In genomic region chr10:80173441-80173840, GRCh38 we compare ENCODE assay signal across 16 cellular contexts. TPM values are rescaled to one million over a fixed set of nuclear protein-coding genes. Genes with fewer than 3 reads are reported as not detected.
DNase-seq lines count a peak whose midpoint lies in the region; ATAC-seq, FAIRE-seq and TF ChIP-seq lines count a peak whose summit lies in the region.
"Had no signal": no experiment of that assay in that cellular context is flagged by ENCODE, and none has a peak within 500 bp of the region (broad histone marks: within the 10 kb centered on the region; RNA-seq: fewer than 3 reads in every experiment).

No MANE protein-coding gene starts in this region.

- TF ChIP-seq CTCF in heart right ventricle (IDR thresholded peaks at IDR 0.05) (no peak), K562 (IDR thresholded peaks at IDR 0.05 in 2 of 3, conservative IDR thresholded peaks at IDR 0.05 in 1 of 3; ENCODE audit: insufficient read depth in 2 of 3, low read depth in 1 of 3, low read length in 3 of 3) (no peak)

- H3K27me3 ChIP-seq in heart right ventricle (no peaks in the 10 kb centered on the region), K562 (ENCODE audit: control insufficient read depth in 2 of 2, insufficient read depth in 2 of 2, low read length in 2 of 2) (no peaks in the 10 kb centered on the region)
- H3K27me3 ChIP-seq: MG63 had no signal

- no peak for TF ChIP-seq RAD21 in K562 (CRISPR knock-in tag; conservative IDR thresholded peaks at IDR 0.05 in 1 of 2, IDR thresholded peaks at IDR 0.05 in 1 of 2)

- H3K79me2 ChIP-seq in K562 (ENCODE audit: control insufficient read depth, insufficient read depth, low read length): peaks cover 25% of the 10 kb centered on the region; the same call in 2 of the 3 replicates

- ATAC-seq in Right ventricle myocardium inferior: no peak
- ATAC-seq in heart right ventricle: no peak
- no peak for ATAC-seq in K562
- ATAC-seq in GM21723 (IDR thresholded peaks at IDR 0.05; ENCODE audit: unreplicated experiment): no peak
- ATAC-seq: GM12878 had no signal

- H2AFZ ChIP-seq in K562 (ENCODE audit: low read depth, low read length): no peak overlapping the region

- peaks cover 8% of the 10 kb centered on the region; the same call in 1 of the 2 replicates for H4K20me1 ChIP-seq in K562 (replicated peaks; ENCODE audit: control insufficient read depth, insufficient read depth, low read length)

- TF ChIP-seq POLR2A in K562 (conservative IDR thresholded peaks at IDR 0.05): no peak

- no peak for TF ChIP-seq EP300 in K562 (IDR thresholded peaks at IDR 0.05; ENCODE audit: low read length)

- H3K4me1 ChIP-seq in heart right ventricle (peaks cover 24 to 83% (median 69%) of the 10 kb centered on the region in 9 donors), K562 (replicated peaks in 1 of 2; ENCODE audit: control insufficient read depth in 2 of 2, insufficient read depth in 2 of 2, low read length in 2 of 2) (peaks cover 0 to 9% of the 10 kb centered on the region in 2 experiments; a peak in 1 of 5 replicates)

- POLR2A ChIA-PET in K562 (lab: Yijun Ruan, JAX): interaction anchor here (1.8 kb wide), 1 partner anchor 14 kb away, joined by 6 read pairs; no protein-coding TSS in a partner anchor

- no peak overlapping the region for H3K4me3 ChIP-seq in heart right ventricle
- no peak overlapping the region for H3K4me3 ChIP-seq in K562
- H3K4me3 ChIP-seq: GM12878, MG63, thoracic aorta had no signal

- 62 to 69% methylated on average over 6 of the region's 6 CpGs for WGBS in heart right ventricle, 2 donors
- 78% methylated on average over 6 of the region's 6 CpGs for WGBS in K562 (ENCODE audit: insufficient coverage, low coverage, missing lambda C conversion rate)

- CTCF ChIA-PET in K562 (lab: Yijun Ruan, JAX; ENCODE audit: low intra/inter-chr PET ratio): no interaction called here

- intact Hi-C loops in Right ventricle myocardium inferior (cut with DNase I): no loop called here
- intact Hi-C loops in heart right ventricle (cut with DNase I): no loop called here
- intact Hi-C loops in K562 (cut with micrococcal nuclease): no loop called here

- H3K4me2 ChIP-seq in K562 (ENCODE audit: insufficient read depth, low read length): no peak overlapping the region

- H3K36me3 ChIP-seq in heart right ventricle: peaks cover 0 to 66% (median 8%) of the 10 kb centered on the region in 9 donors
- H3K36me3 ChIP-seq in K562 (ENCODE audit: control insufficient read depth, insufficient read depth, low read length): peaks cover 56% of the 10 kb centered on the region

- BruUV-seq in K562 (replicated peaks; lab: Mats Ljungman, UMichigan): no TSS peak

- H3K9ac ChIP-seq in K562 (ENCODE audit: insufficient read depth in 1 of 2, low read depth in 2 of 2, low read length in 2 of 2): no peak overlapping the region; a peak in 1 of 4 replicates

- FAIRE-seq in K562 (lab: Jason Lieb, UNC): no peak
- FAIRE-seq: colon, GM12878, HTR-8/SVneo had no signal

- H3K9me3 ChIP-seq in heart right ventricle: no peaks in the 10 kb centered on the region
- H3K9me3 ChIP-seq in K562 (replicated peaks; ENCODE audit: control insufficient read depth, insufficient read depth, low read depth, low read length): no peaks in the 10 kb centered on the region
- H3K9me3 ChIP-seq: MG63, thoracic aorta had no signal

- in situ Hi-C loops in K562 (cut with MboI): no loop called here

- DNase-seq in Right ventricle myocardium inferior (ENCODE audit: missing footprints) (peak; percentile 46), heart right ventricle (no peak), NCI-H2107 treated with DMSO at 0.1 percent for 48 hours (lab: John Stamatoyannopoulos, UW; ENCODE audit: unreplicated experiment) (peak; percentile 77), K562 (ENCODE audit: extremely low read depth in 1 of 4, low spot score in 3 of 4) (no peak), NK-92 (lab: John Stamatoyannopoulos, UW; ENCODE audit: unreplicated experiment) (no peak), medulla oblongata (ENCODE audit: extremely low spot score) (no peak)
- no peak for DNase-seq in activated CD4-positive, alpha-beta T cell treated with anti-CD3 and anti-CD28 coated beads, Interleukin-2, amount 50 U/mL, for 1 hour
- DNase-seq: activated CD8-positive, alpha-beta memory T cell treated with anti-CD3 and anti-CD28 coated beads, Interleukin-2, amount 50 U/mL, for 48 hours; MG63; stimulated activated CD4-positive, alpha-beta T cell treated with anti-CD3 and anti-CD28 coated beads, Interleukin-15, amount 100 ng/mL, for 24 hours had no signal

- peaks cover 3% of the 10 kb centered on the region for H3K9me1 ChIP-seq in K562 (ENCODE audit: control insufficient read depth, insufficient read depth, low read length)

- H3K27ac ChIP-seq in heart right ventricle: peak overlapping the region in 1 of 10 donors; percentile 25
- H3K27ac ChIP-seq in K562 (ENCODE audit: extremely low read depth, low read depth, low read length): no peak overlapping the region
- H3K27ac ChIP-seq: thoracic aorta had no signal

TF ChIP-seq in K562, 482 proteins besides CTCF, POLR2A, EP300 and RAD21:
- TF ChIP-seq NFIC (IDR thresholded peaks at IDR 0.05) (peak; percentile 43; the same call in 1 of the 2 replicates), CAMTA2 (CRISPR knock-in tag; conservative IDR thresholded peaks at IDR 0.05) (no peak), XRCC5 (IDR thresholded peaks at IDR 0.05; ENCODE audit: low read depth, low read length) (0 out of 2 replicates have a peak, but pooled peaks have one; percentile 32)

RNA-seq across cellular contexts. Expression of gene ANXA11, which starts 31.9 kb away (rescaled TPM):
- 420 TPM for total RNA-seq in Right ventricle myocardium inferior
- 100 to 1,000 TPM; 338 to 558 (median 422) TPM for total RNA-seq in heart right ventricle
- 1,000 to 10,000 TPM in 1 of 2 donors, 100 to 1,000 TPM in 1; 160 to 1,089 TPM for polyA plus RNA-seq in heart right ventricle
- total RNA-seq in K562 (2011; cell fraction: chromatin; rRNA removed; ENCODE audit: low replicate concordance): 76.5 and 119 TPM in 2 replicates
- 60.7 and 61.5 TPM in 2 replicates for total RNA-seq in K562 (2011; cell fraction: nucleolus; rRNA removed)
- total RNA-seq in K562 (2011; cell fraction: nucleoplasm; rRNA removed): 69.1 and 105 TPM in 2 replicates
- 109 and 153 TPM in 2 replicates for total RNA-seq in K562 (2014; rRNA removed)
- total RNA-seq in K562 (2014; rRNA removed; fragmentation: Illumina TruSeq; extraction: Trizol): 107 and 116 TPM in 2 replicates
- total RNA-seq in K562 (2015; rRNA removed; fragmentation: Illumina TruSeq; extraction: Trizol): 148 and 173 TPM in 2 replicates
- 182 and 201 TPM in 2 replicates for total RNA-seq in K562 (2021)
- polyA plus RNA-seq in K562 (2011; rRNA removed): 110 and 146 TPM in 2 replicates
- 75.9 and 170 TPM in 2 replicates for polyA plus RNA-seq in K562 (2011; cell fraction: cytosol; rRNA removed)
- 61.3 and 66.0 TPM in 2 replicates for polyA plus RNA-seq in K562 (2011; cell fraction: nucleus; rRNA removed)
- 265 and 356 TPM in 2 replicates for polyA plus RNA-seq in K562 (2012)
- 212 and 243 TPM in 2 replicates for polyA plus RNA-seq in K562 (2014; fragmentation: Illumina TruSeq; extraction: Trizol)
- 10 to 100 TPM; 43.6 to 70.0 TPM for polyA plus RNA-seq in K562 (2014; fragmentation: Nextera tagmentation; extraction: Ambion mirVana)
- 95.7 and 97.6 TPM in 2 replicates for polyA plus RNA-seq in K562 (2014; rRNA removed)
- 62.3 and 65.3 TPM in 2 replicates for polyA minus RNA-seq in K562 (2011; rRNA and poly(A)+ RNA removed)
- polyA minus RNA-seq in K562 (2011; cell fraction: cytosol; rRNA and poly(A)+ RNA removed): 86.2 and 98.5 TPM in 2 replicates
- 25.7 and 32.5 TPM in 2 replicates for polyA minus RNA-seq in K562 (2011; cell fraction: nucleus; rRNA and poly(A)+ RNA removed)

RNA-seq across cellular contexts. Expression of gene PLAC9, which starts 40.9 kb away (rescaled TPM):
- total RNA-seq in Right ventricle myocardium inferior (45.2 TPM), heart right ventricle (10 to 100 TPM; 16.8 to 41.7 (median 26.8) TPM), K562 (2014; rRNA removed) (not detected in 2 replicates), K562 (2014; rRNA removed; fragmentation: Illumina TruSeq; extraction: Trizol) (not detected in 2 replicates), K562 (2015; rRNA removed; fragmentation: Illumina TruSeq; extraction: Trizol) (not detected in 2 replicates), K562 (2021) (not detected in 2 replicates)
- polyA plus RNA-seq in heart right ventricle (100 to 1,000 TPM in 1 of 2 donors, 10 to 100 TPM in 1; 63.7 to 129 TPM), K562 (2011; rRNA removed) (not detected in 2 replicates), K562 (2014; fragmentation: Illumina TruSeq; extraction: Trizol) (not detected in 2 replicates), K562 (2014; fragmentation: Nextera tagmentation; extraction: Ambion mirVana) (not detected), K562 (2014; rRNA removed) (not detected in 2 replicates)
- not detected in 2 replicates for total RNA-seq in K562 (2011; cell fraction: chromatin; rRNA removed; ENCODE audit: low replicate concordance)
- not detected in 2 replicates for total RNA-seq in K562 (2011; cell fraction: nucleolus; rRNA removed)
- total RNA-seq in K562 (2011; cell fraction: nucleoplasm; rRNA removed): not detected in 2 replicates
- not detected in 2 replicates for polyA plus RNA-seq in K562 (2011; cell fraction: cytosol; rRNA removed)
- polyA plus RNA-seq in K562 (2011; cell fraction: nucleus; rRNA removed): not detected in 2 replicates
- 0.20 TPM in 1 of 2 replicates, not detected in the other for polyA plus RNA-seq in K562 (2012)
- polyA minus RNA-seq in K562 (2011; rRNA and poly(A)+ RNA removed): not detected in 2 replicates
- polyA minus RNA-seq in K562 (2011; cell fraction: cytosol; rRNA and poly(A)+ RNA removed): not detected in 2 replicates
- not detected in 2 replicates for polyA minus RNA-seq in K562 (2011; cell fraction: nucleus; rRNA and poly(A)+ RNA removed)
- total RNA-seq: epithelial cell of proximal tubule, GM12878 had no signal
- polyA plus RNA-seq: GM12878 had no signal

Comparison
In these comparisons a context has a peak if more than half of its experiments do, and no peak if none do; other contexts are left out.
1. DNase-seq: peak in Right ventricle myocardium inferior (single experiment) and NCI-H2107 treated with DMSO at 0.1 percent for 48 hours (single experiment); none in heart right ventricle (0 of 2), K562 (0 of 4), NK-92 (single experiment), activated CD4-positive, alpha-beta T cell treated with anti-CD3 and anti-CD28 coated beads, Interleukin-2, amount 50 U/mL, for 1 hour (single experiment) and medulla oblongata (single experiment).
2. RNA of gene PLAC9, which starts 40.9 kb away (total RNA-seq): 45.2 TPM in Right ventricle myocardium inferior (single experiment) and 16.8 to 41.7 TPM in heart right ventricle; not detected in K562; every median in the first group is over 10 times any median in the second.